15 cellular contexts compared by ENCODE assay signal in the genomic region with DNA sequence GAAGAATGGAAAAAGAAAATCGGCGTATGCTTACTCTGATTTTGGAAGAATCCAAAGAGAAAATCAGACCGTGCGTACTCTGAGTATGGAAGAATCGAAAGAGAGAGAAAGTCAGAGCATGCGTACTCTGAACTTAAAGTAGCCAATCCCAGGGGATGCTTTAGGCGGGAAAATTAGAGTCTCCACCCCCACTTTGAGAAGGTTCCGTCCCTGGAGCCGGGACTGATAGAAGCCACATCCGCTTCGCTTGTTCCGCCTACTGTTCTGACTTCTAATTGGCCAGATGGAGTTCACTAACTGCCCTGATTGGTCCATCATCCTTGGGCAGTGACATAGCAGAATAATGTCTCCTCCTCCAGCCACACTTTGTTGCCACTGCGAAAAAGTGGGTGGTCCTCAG. TPM values are rescaled to one million over a fixed set of nuclear protein-coding genes. Genes with fewer than 3 reads are reported as not detected.
"Had no signal": no experiment of that assay in that cellular context is flagged by ENCODE, and none has a peak within 500 bp of the region (broad histone marks: within the 10 kb centered on the region; RNA-seq: fewer than 3 reads in every experiment).

A gene with protein sequence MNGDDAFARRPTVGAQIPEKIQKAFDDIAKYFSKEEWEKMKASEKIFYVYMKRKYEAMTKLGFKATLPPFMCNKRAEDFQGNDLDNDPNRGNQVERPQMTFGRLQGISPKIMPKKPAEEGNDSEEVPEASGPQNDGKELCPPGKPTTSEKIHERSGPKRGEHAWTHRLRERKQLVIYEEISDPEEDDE (minus strand): TSS at position 101 of the 400 bp plus-strand sequence. CDS start 1,429 bp downstream, outside the sequence.

RNA-seq across cellular contexts. Expression of the gene that starts here (rescaled TPM):
- total RNA-seq: stomach, subcutaneous adipose tissue, suprapubic skin, temporal lobe, thoracic aorta, thyroid gland, tibial nerve, transverse colon, upper lobe of left lung, upper lobe of right lung, ureter, urinary bladder, uterus, vagina had no signal
- polyA plus RNA-seq: stomach, thymus, urinary bladder had no signal
